8 cellular contexts compared by ENCODE assay signal in genomic region chr2:193584522-193584938, GRCh38.
DNase-seq lines count a peak whose midpoint lies in the region; ATAC-seq, FAIRE-seq and TF ChIP-seq lines count a peak whose summit lies in the region.

No MANE protein-coding gene starts in this region.

- TF ChIP-seq CTCF in A549 (IDR thresholded peaks at IDR 0.05) (peak; percentile 17; the same call in 1 of the 3 replicates), prostate gland (IDR thresholded peaks at IDR 0.05) (peak in 1 of 4 experiments; percentile 27), gastrocnemius medialis (IDR thresholded peaks at IDR 0.05 in 4 of 5, conservative IDR thresholded peaks at IDR 0.05 in 1 of 5) (no peak)

- peak; percentile 24 to 26; a peak in 3 of 5 replicates for TF ChIP-seq RAD21 in A549 (conservative IDR thresholded peaks at IDR 0.05 in 1 of 2, IDR thresholded peaks at IDR 0.05 in 1 of 2)

- H3K4me1 ChIP-seq in A549 (no peaks in the 10 kb centered on the region), prostate gland (replicated peaks) (no peaks in the 10 kb centered on the region), gastrocnemius medialis (no peaks in the 10 kb centered on the region)

- no peak for TF ChIP-seq POLR2A in A549 (IDR thresholded peaks at IDR 0.05; ENCODE audit: low read length)
- TF ChIP-seq POLR2A in prostate gland (IDR thresholded peaks at IDR 0.05), result no peak
- TF ChIP-seq POLR2A in gastrocnemius medialis (IDR thresholded peaks at IDR 0.05), result no peak

- intact Hi-C loops in prostate gland (cut with DNase I) (no loop called here), gastrocnemius medialis (cut with DNase I; ENCODE audit: low total_unique reads) (no loop called here)

- ATAC-seq in A549 (peak in 1 of 2 experiments; percentile 64; a peak in 4 of 6 replicates), GM18861 (IDR thresholded peaks at IDR 0.05; ENCODE audit: unreplicated experiment) (peak; percentile 96), HG02973 (IDR thresholded peaks at IDR 0.05; ENCODE audit: unreplicated experiment) (peak; percentile 93), HG03280 (IDR thresholded peaks at IDR 0.05; ENCODE audit: unreplicated experiment) (no peak), gastrocnemius medialis (no peak)

- no peak overlapping the region for H3K4me2 ChIP-seq in A549

- H3K27me3 ChIP-seq in prostate gland (replicated peaks; ENCODE audit: insufficient read depth), result no peaks in the 10 kb centered on the region
- H3K27me3 ChIP-seq in gastrocnemius medialis, result no peaks in the 10 kb centered on the region

- WGBS in A549 (ENCODE audit: missing lambda C conversion rate), result 17% methylated on average over 1 of the region's 1 CpG
- WGBS in prostate gland, result 87% methylated on average over 1 of the region's 1 CpG

- no peak overlapping the region for H3K27ac ChIP-seq in A549
- H3K27ac ChIP-seq in prostate gland, result no peak overlapping the region
- no peak overlapping the region for H3K27ac ChIP-seq in gastrocnemius medialis

- in situ Hi-C loops in gastrocnemius medialis (cut with MboI; ENCODE audit: low sequenced_read_pairs in 4 of 4), result no loop called here

- no peaks in the 10 kb centered on the region for H3K36me3 ChIP-seq in prostate gland
- H3K36me3 ChIP-seq in gastrocnemius medialis, result no peaks in the 10 kb centered on the region

- peak in 1 of 2 experiments; percentile 40 for DNase-seq in A549 (ENCODE audit: low read depth in 1 of 2, low spot score in 1 of 2)
- peak; percentile 71 for DNase-seq in NCI-H748 (lab: John Stamatoyannopoulos, UW; ENCODE audit: unreplicated experiment)
- DNase-seq in fibroblast of peridontal ligament (ENCODE audit: extremely low read depth), result peak; percentile 45
- DNase-seq in prostate gland (ENCODE audit: low spot score), result no peak
- no peak for DNase-seq in gastrocnemius medialis

- no peak overlapping the region for H3K4me3 ChIP-seq in A549
- H3K4me3 ChIP-seq in prostate gland, result no peak overlapping the region
- H3K4me3 ChIP-seq in gastrocnemius medialis, result no peak overlapping the region

- no peak for FAIRE-seq in A549 (lab: Jason Lieb, UNC)

- CTCF ChIA-PET in A549 (lab: Yijun Ruan, JAX), result interaction anchor here (1.0 kb wide), 1 partner anchor 10 kb away, joined by 3 read pairs; no protein-coding TSS in a partner anchor

- TF ChIP-seq EP300 in A549 (IDR thresholded peaks at IDR 0.05), result no peak

- POLR2A ChIA-PET in A549 (lab: Yijun Ruan, JAX), result no interaction called here

- H3K9me3 ChIP-seq in A549 (no peaks in the 10 kb centered on the region), prostate gland (no peaks in the 10 kb centered on the region), gastrocnemius medialis (no peaks in the 10 kb centered on the region)

TF ChIP-seq in A549, 52 proteins besides CTCF, POLR2A, EP300 and RAD21:
- TF ChIP-seq CBX8 (IDR thresholded peaks at IDR 0.05) (no peak), ESRRA (IDR thresholded peaks at IDR 0.05; ENCODE audit: borderline replicate concordance, low read length) (no peak), ZC3H11A (IDR thresholded peaks at IDR 0.05) (no peak), RFX5 (IDR thresholded peaks at IDR 0.05) (no peak), PHF8 (IDR thresholded peaks at IDR 0.05; ENCODE audit: borderline replicate concordance, low read depth) (no peak), JUN (IDR thresholded peaks at IDR 0.05) (no peak), MYC (IDR thresholded peaks at IDR 0.05; ENCODE audit: borderline replicate concordance, low read length) (no peak)
- TF ChIP-seq, protein P1, sequence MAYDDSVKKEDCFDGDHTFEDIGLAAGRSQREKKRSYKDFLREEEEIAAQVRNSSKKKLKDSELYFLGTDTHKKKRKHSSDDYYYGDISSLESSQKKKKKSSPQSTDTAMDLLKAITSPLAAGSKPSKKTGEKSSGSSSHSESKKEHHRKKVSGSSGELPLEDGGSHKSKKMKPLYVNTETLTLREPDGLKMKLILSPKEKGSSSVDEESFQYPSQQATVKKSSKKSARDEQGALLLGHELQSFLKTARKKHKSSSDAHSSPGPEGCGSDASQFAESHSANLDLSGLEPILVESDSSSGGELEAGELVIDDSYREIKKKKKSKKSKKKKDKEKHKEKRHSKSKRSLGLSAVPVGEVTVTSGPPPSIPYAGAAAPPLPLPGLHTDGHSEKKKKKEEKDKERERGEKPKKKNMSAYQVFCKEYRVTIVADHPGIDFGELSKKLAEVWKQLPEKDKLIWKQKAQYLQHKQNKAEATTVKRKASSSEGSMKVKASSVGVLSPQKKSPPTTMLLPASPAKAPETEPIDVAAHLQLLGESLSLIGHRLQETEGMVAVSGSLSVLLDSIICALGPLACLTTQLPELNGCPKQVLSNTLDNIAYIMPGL (CRISPR knock-in tag; IDR thresholded peaks at IDR 0.05; ENCODE audit: borderline replicate concordance), result no peak
- TF ChIP-seq, protein P2, sequence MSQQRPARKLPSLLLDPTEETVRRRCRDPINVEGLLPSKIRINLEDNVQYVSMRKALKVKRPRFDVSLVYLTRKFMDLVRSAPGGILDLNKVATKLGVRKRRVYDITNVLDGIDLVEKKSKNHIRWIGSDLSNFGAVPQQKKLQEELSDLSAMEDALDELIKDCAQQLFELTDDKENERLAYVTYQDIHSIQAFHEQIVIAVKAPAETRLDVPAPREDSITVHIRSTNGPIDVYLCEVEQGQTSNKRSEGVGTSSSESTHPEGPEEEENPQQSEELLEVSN (IDR thresholded peaks at IDR 0.05; ENCODE audit: borderline replicate concordance, low read depth), result no peak
- TF ChIP-seq, protein P3, sequence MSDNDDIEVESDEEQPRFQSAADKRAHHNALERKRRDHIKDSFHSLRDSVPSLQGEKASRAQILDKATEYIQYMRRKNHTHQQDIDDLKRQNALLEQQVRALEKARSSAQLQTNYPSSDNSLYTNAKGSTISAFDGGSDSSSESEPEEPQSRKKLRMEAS (IDR thresholded peaks at IDR 0.05), result no peak

Comparison
In these comparisons a context has a peak if more than half of its experiments do, and no peak if none do; other contexts are left out.
1. ATAC-seq: peak in GM18861 (single experiment) and HG02973 (single experiment); none in HG03280 (single experiment) and gastrocnemius medialis (0 of 2).
2. DNase-seq: peak in NCI-H748 (single experiment) and fibroblast of peridontal ligament (single experiment); none in prostate gland (single experiment) and gastrocnemius medialis (0 of 2).